In genomic region chr10:99845837-99846382, GRCh38 we compare ENCODE assay signal across 8 cellular contexts.
DNase-seq lines count a peak whose midpoint lies in the region; ATAC-seq and TF ChIP-seq lines count a peak whose summit lies in the region.

No MANE protein-coding gene starts in this region.

- no peaks in the 10 kb centered on the region for H3K36me3 Mint-ChIP-seq in chondrocyte (ENCODE audit: low read depth)

- peak overlapping the region; percentile 80 for H3K27ac Mint-ChIP-seq in chondrocyte (ENCODE audit: unreplicated experiment)

- peak; percentile 95 for TF ChIP-seq CTCF in GM10266 (IDR thresholded peaks at IDR 0.05; ENCODE audit: control insufficient read depth, insufficient read depth, low read depth, missing control alignments)
- peak; percentile 99 for TF ChIP-seq CTCF in chondrocyte (IDR thresholded peaks at IDR 0.05)

- peak; percentile 62 for ATAC-seq in HG03039 (IDR thresholded peaks at IDR 0.05; ENCODE audit: unreplicated experiment)
- ATAC-seq in GM21381 (IDR thresholded peaks at IDR 0.05; ENCODE audit: unreplicated experiment): no peak

- peaks cover 12% of the 10 kb centered on the region for H3K4me1 Mint-ChIP-seq in chondrocyte (ENCODE audit: low read depth)

- DNase-seq in GM10266 (ENCODE audit: extremely low spot score) (peak; percentile 71), NCI-H226 (peak; percentile 80), chondrocyte (ENCODE audit: low spot score) (no peak), left kidney (ENCODE audit: low read depth, low spot score) (peak; percentile 93)
- DNase-seq in activated CD4-positive, CD25-positive, alpha-beta regulatory T cell treated with anti-CD3 and anti-CD28 coated beads, Interleukin-2, amount 50 U/mL, for 72 hours: peak; percentile 55
- peak; percentile 57 for DNase-seq in stimulated activated CD4-positive, alpha-beta T cell treated with anti-CD3 and anti-CD28 coated beads, Interleukin-2, amount 100 ng/mL, for 4 hours (ENCODE audit: low read depth)

- H3K9me3 Mint-ChIP-seq in chondrocyte (ENCODE audit: low read depth): no peaks in the 10 kb centered on the region

- H3K27me3 Mint-ChIP-seq in chondrocyte (ENCODE audit: low read depth): no peaks in the 10 kb centered on the region

- H3K4me3 Mint-ChIP-seq in chondrocyte (ENCODE audit: unreplicated experiment): peak overlapping the region; percentile 57
